18 cellular contexts compared by ENCODE assay signal in the genomic region with DNA sequence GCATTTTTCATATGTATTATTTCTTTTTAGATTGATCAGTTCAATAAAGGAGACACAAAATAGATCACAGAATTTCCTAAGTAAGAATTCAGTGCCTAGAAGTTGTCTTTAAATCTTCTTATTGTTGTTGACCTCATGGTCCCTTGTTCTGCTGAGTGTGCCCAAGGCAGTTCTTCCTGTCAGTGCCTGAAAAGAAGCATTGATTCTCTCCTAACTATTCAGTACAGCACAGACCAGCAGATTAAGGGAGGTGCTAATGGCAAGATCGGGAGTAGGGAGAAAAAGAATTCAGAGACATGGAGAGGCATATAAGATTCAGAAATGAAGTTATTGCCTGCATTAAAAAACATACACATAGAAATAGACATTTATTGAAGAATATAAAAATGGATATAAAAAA.
A peak's percentile ranks its signal among the peaks of the same experiment; 100 is the strongest.
DNase-seq lines count a peak whose midpoint lies in the region; ATAC-seq, FAIRE-seq and TF ChIP-seq lines count a peak whose summit lies in the region.
"Had no signal": no experiment of that assay in that cellular context is flagged by ENCODE, and none has a peak within 500 bp of the region (broad histone marks: within the 10 kb centered on the region; RNA-seq: fewer than 3 reads in every experiment).

No MANE protein-coding gene starts in this region.

- no peaks in the 10 kb centered on the region for H3K27me3 Mint-ChIP-seq in CD8-positive, alpha-beta memory T cell
- H3K27me3 Mint-ChIP-seq: CD4-positive, alpha-beta memory T cell; T-cell had no signal

- no peaks in the 10 kb centered on the region for H3K79me2 ChIP-seq in mesendoderm (ENCODE audit: control insufficient read depth, insufficient read depth, low read length)

- no CpG with 5 or more reads among the region's 1 CpG for WGBS in mesendoderm (ENCODE audit: extremely low coverage, insufficient coverage, low lambda C conversion rate)

- no peak overlapping the region for H3K56ac ChIP-seq in mesendoderm (ENCODE audit: low read length)

- no peaks in the 10 kb centered on the region for H3K4me1 Mint-ChIP-seq in CD8-positive, alpha-beta memory T cell
- H3K4me1 Mint-ChIP-seq: CD4-positive, alpha-beta memory T cell; T-cell had no signal

- H3K4ac ChIP-seq in mesendoderm (ENCODE audit: low read depth, low read length): no peak overlapping the region

- POLR2A ChIA-PET in CD8-positive, alpha-beta memory T cell (lab: Charles Lee): no interaction called here

- TF ChIP-seq CTCF in D721Med (IDR thresholded peaks at IDR 0.05; ENCODE audit: insufficient read depth, missing control alignments): no peak
- no peak for TF ChIP-seq CTCF in WERI-Rb-1 (IDR thresholded peaks at IDR 0.05; ENCODE audit: low read depth, low read length)

- H2BK5ac ChIP-seq in mesendoderm (ENCODE audit: low read length): no peak overlapping the region

- no peak overlapping the region for H3K4me3 Mint-ChIP-seq in CD8-positive, alpha-beta memory T cell
- H3K4me3 Mint-ChIP-seq: CD4-positive, alpha-beta memory T cell; H9; T-cell had no signal

- H3K36me3 Mint-ChIP-seq in CD8-positive, alpha-beta memory T cell: no peaks in the 10 kb centered on the region
- H3K36me3 Mint-ChIP-seq: CD4-positive, alpha-beta memory T cell; T-cell had no signal

- H3K9me3 Mint-ChIP-seq in CD8-positive, alpha-beta memory T cell: peaks cover 2 to 18% (median 6%) of the 10 kb centered on the region in 5 donors
- H3K9me3 Mint-ChIP-seq: H9 had no signal

- H4K5ac ChIP-seq in mesendoderm (ENCODE audit: low read length): no peak overlapping the region

- no peaks in the 10 kb centered on the region for H3K4me1 ChIP-seq in mesendoderm (ENCODE audit: control insufficient read depth, low read depth, low read length)
- no peaks in the 10 kb centered on the region for H3K4me1 ChIP-seq in CD8-positive, alpha-beta memory T cell (ENCODE audit: insufficient read depth, low read length)
- H3K4me1 ChIP-seq: A549 had no signal

- no peak overlapping the region for H4K8ac ChIP-seq in mesendoderm (ENCODE audit: low read depth, low read length)

- H3K23ac ChIP-seq in mesendoderm (ENCODE audit: low read length): no peak overlapping the region

- no peak overlapping the region for H3K9ac ChIP-seq in mesendoderm (ENCODE audit: low read length)

- H3K4me2 ChIP-seq in mesendoderm (ENCODE audit: low read length): no peak overlapping the region
- H3K4me2 ChIP-seq: A549 had no signal

- H3K27ac ChIP-seq in WERI-Rb-1 (peak overlapping the region; percentile 63), mesendoderm (ENCODE audit: low read depth, low read length) (no peak overlapping the region)
- H3K27ac ChIP-seq in CD8-positive, alpha-beta memory T cell (ENCODE audit: low read depth, low read length): no peak overlapping the region
- H3K27ac ChIP-seq: A549, SK-N-MC had no signal

- no peak overlapping the region for H3K27ac Mint-ChIP-seq in CD8-positive, alpha-beta memory T cell
- H3K27ac Mint-ChIP-seq: CD4-positive, alpha-beta memory T cell; H9; T-cell had no signal

- H3K4me3 ChIP-seq in WERI-Rb-1 (ENCODE audit: low read depth, low read length) (no peak overlapping the region), mesendoderm (ENCODE audit: low read length) (no peak overlapping the region)
- no peak overlapping the region for H3K4me3 ChIP-seq in CD8-positive, alpha-beta memory T cell (ENCODE audit: low read length)
- H3K4me3 ChIP-seq: A549, SK-N-MC had no signal

- H3K18ac ChIP-seq in mesendoderm (ENCODE audit: low read length): no peak overlapping the region

- CTCF ChIA-PET in CD8-positive, alpha-beta memory T cell (lab: Charles Lee): no interaction called here

- DNase-seq in D721Med (ENCODE audit: insufficient read length, low spot score): no peak
- peak; percentile 33 for DNase-seq in NCI-H524 treated with DMSO at 0.1 percent for 48 hours (lab: John Stamatoyannopoulos, UW)
- DNase-seq in WERI-Rb-1: peak; percentile 13
- DNase-seq in mesendoderm: peak; percentile 31
- no peak for DNase-seq in COLO668 (lab: John Stamatoyannopoulos, UW; ENCODE audit: unreplicated experiment)
- no peak for DNase-seq in CD8-positive, alpha-beta memory T cell
- DNase-seq in DMS 273 treated with DMSO at 0.1 percent for 48 hours (lab: John Stamatoyannopoulos, UW): no peak
- DNase-seq: CD4-positive, alpha-beta memory T cell; H9; NCI-H1105; NCI-H2081 treated with DMSO at 0.1 percent for 48 hours; NCI-H510A; T-cell had no signal

- FAIRE-seq in D721Med (lab: Jason Lieb, UNC): peak; percentile 86
- FAIRE-seq: A549, G401.6 had no signal

- ATAC-seq in HG03571 (IDR thresholded peaks at IDR 0.05; ENCODE audit: unreplicated experiment): no peak
- ATAC-seq: A549, Panc1, T-cell had no signal

- no peak overlapping the region for H2AK5ac ChIP-seq in mesendoderm (ENCODE audit: low read length)

- H3K36me3 ChIP-seq in WERI-Rb-1 (no peaks in the 10 kb centered on the region), mesendoderm (ENCODE audit: control insufficient read depth, insufficient read depth, low read length) (no peaks in the 10 kb centered on the region)
- no peaks in the 10 kb centered on the region for H3K36me3 ChIP-seq in CD8-positive, alpha-beta memory T cell (ENCODE audit: insufficient read depth, low read length)

- H2BK15ac ChIP-seq in mesendoderm (replicated peaks; ENCODE audit: low read depth): no peak overlapping the region

- H3K79me1 ChIP-seq in mesendoderm (ENCODE audit: low read length): no peaks in the 10 kb centered on the region

- no peaks in the 10 kb centered on the region for H3K9me3 ChIP-seq in WERI-Rb-1 (ENCODE audit: severe bottlenecking)
- no peaks in the 10 kb centered on the region for H3K9me3 ChIP-seq in CD8-positive, alpha-beta memory T cell (ENCODE audit: low read length)
- H3K9me3 ChIP-seq: A549 had no signal

- H3K27me3 ChIP-seq in WERI-Rb-1 (ENCODE audit: insufficient read depth, low read depth, severe bottlenecking) (no peaks in the 10 kb centered on the region), mesendoderm (ENCODE audit: insufficient read depth, low read length, poor library complexity) (no peaks in the 10 kb centered on the region)
- no peaks in the 10 kb centered on the region for H3K27me3 ChIP-seq in CD8-positive, alpha-beta memory T cell (ENCODE audit: insufficient read depth, low read length, poor library complexity, severe bottlenecking)

- no peak overlapping the region for H2BK120ac ChIP-seq in mesendoderm (ENCODE audit: low read depth, low read length)

Comparison
In these comparisons a context has a peak if more than half of its experiments do, and no peak if none do; other contexts are left out.
1. DNase-seq: peak in NCI-H524 treated with DMSO at 0.1 percent for 48 hours (single experiment), WERI-Rb-1 (single experiment) and mesendoderm (single experiment); none in D721Med (single experiment), COLO668 (single experiment), CD8-positive, alpha-beta memory T cell (0 of 5) and DMS 273 treated with DMSO at 0.1 percent for 48 hours (single experiment).